Comparison of ENCODE assay signal across 9 cellular contexts in genomic region chr13:27607125-27607524, GRCh38. TPM values are rescaled to one million over a fixed set of nuclear protein-coding genes. Genes with fewer than 3 reads are reported as not detected.
A peak's percentile ranks its signal among the peaks of the same experiment; 100 is the strongest.
DNase-seq lines count a peak whose midpoint lies in the region; ATAC-seq and TF ChIP-seq lines count a peak whose summit lies in the region.
"Had no signal": no experiment of that assay in that cellular context is flagged by ENCODE, and none has a peak within 500 bp of the region (broad histone marks: within the 10 kb centered on the region; RNA-seq: fewer than 3 reads in every experiment).

No MANE protein-coding gene starts in this region.

- no TSS peak for BruUV-seq in A673 (replicated peaks; lab: Mats Ljungman, UMichigan)

- no peaks in the 10 kb centered on the region for H3K36me3 ChIP-seq in A673 (ENCODE audit: insufficient read depth, low read length, poor library complexity, severe bottlenecking)
- no peaks in the 10 kb centered on the region for H3K36me3 ChIP-seq in HUES6 (ENCODE audit: control insufficient read depth, insufficient read depth, low read length)

- H3K4me1 ChIP-seq in A673 (ENCODE audit: insufficient read depth, low read length, poor library complexity, severe bottlenecking), result peaks cover 22% of the 10 kb centered on the region
- peaks cover 10% of the 10 kb centered on the region for H3K4me1 ChIP-seq in HUES6 (ENCODE audit: control insufficient read depth, insufficient read depth, low read length)

- intact Hi-C loops in A673 (cut with micrococcal nuclease; ENCODE audit: unreplicated experiment), result no loop called here

- POLR2A ChIA-PET in A673 (lab: Charles Lee; ENCODE audit: low non-redundant PET), result no interaction called here

- no peak for ATAC-seq in GM21825 (IDR thresholded peaks at IDR 0.05; ENCODE audit: unreplicated experiment)

- H3K27me3 ChIP-seq in A673 (replicated peaks; ENCODE audit: insufficient read depth, low read depth, low read length, poor library complexity) (no peaks in the 10 kb centered on the region), HUES6 (ENCODE audit: control insufficient read depth, insufficient read depth, low read length) (no peaks in the 10 kb centered on the region)

- CTCF ChIA-PET in A673 (lab: Charles Lee), result interaction anchor here (0.6 kb wide), 1 partner anchor 14 kb away, joined by 3 read pairs; no protein-coding TSS in a partner anchor

- DNase-seq in A673 (ENCODE audit: low spot score) (peak; percentile 39), brain pericyte (ENCODE audit: low read depth, low spot score) (peak; percentile 41), kidney tubule cell (ENCODE audit: low spot score) (peak; percentile 74), NCI-H82 treated with DMSO at 0.1 percent for 48 hours (lab: John Stamatoyannopoulos, UW; ENCODE audit: unreplicated experiment) (no peak)
- DNase-seq in activated effector memory CD4-positive, alpha-beta T cell treated with Interleukin-2 at 50 U/mL for 16 hours, result no peak
- no peak for DNase-seq in activated CD4-positive, alpha-beta T cell treated with anti-CD3 and anti-CD28 coated beads for 48 hours
- DNase-seq: SHP77 treated with DMSO at 0.1 percent for 48 hours had no signal

- no peak overlapping the region for H3K9ac ChIP-seq in HUES6 (ENCODE audit: low read length)

- H3K27ac ChIP-seq in A673 (ENCODE audit: low read depth, low read length, poor library complexity, severe bottlenecking) (no peak overlapping the region), HUES6 (ENCODE audit: low read depth, low read length) (0 out of 2 replicates have a peak overlapping the region, but pooled peaks have one; percentile 9)

- TF ChIP-seq CTCF in A673 (conservative IDR thresholded peaks at IDR 0.05; ENCODE audit: low read depth, low read length), result no peak

- H3K4me3 ChIP-seq in A673 (ENCODE audit: low read depth, low read length, poor library complexity, severe bottlenecking) (peak overlapping the region; percentile 7), HUES6 (ENCODE audit: low read depth, low read length) (no peak overlapping the region)

- no peaks in the 10 kb centered on the region for H3K9me3 ChIP-seq in A673 (ENCODE audit: low read depth, low read length, poor library complexity, severe bottlenecking)
- no peaks in the 10 kb centered on the region for H3K9me3 ChIP-seq in HUES6 (ENCODE audit: control insufficient read depth, insufficient read depth, low read depth, low read length)

RNA-seq across cellular contexts. Expression of gene LNX2, which starts 13.2 kb away (rescaled TPM):
- 5.9 and 6.4 TPM in 2 replicates for total RNA-seq in A673 (2021)

RNA-seq across cellular contexts. Expression of gene POLR1D, which starts 14.6 kb away (rescaled TPM):
- 116 and 118 TPM in 2 replicates for total RNA-seq in A673 (2021)

Comparison
In these comparisons a context has a peak if more than half of its experiments do, and no peak if none do; other contexts are left out.
1. DNase-seq: peak in A673 (single experiment), brain pericyte (single experiment) and kidney tubule cell (single experiment); none in NCI-H82 treated with DMSO at 0.1 percent for 48 hours (single experiment), activated effector memory CD4-positive, alpha-beta T cell treated with Interleukin-2 at 50 U/mL for 16 hours (single experiment) and activated CD4-positive, alpha-beta T cell treated with anti-CD3 and anti-CD28 coated beads for 48 hours (single experiment).